Comparison of ENCODE assay signal across 1 cellular context in genomic region chr14:32277998-32278397, GRCh38.
TF ChIP-seq lines count a peak whose summit lies in the region.

No MANE protein-coding gene starts in this region.

TF ChIP-seq in HepG2, 621 proteins besides CTCF, POLR2A, EP300 and RAD21 (continued from another document):
- no peak for TF ChIP-seq ZNF432 (CRISPR knock-in tag; IDR thresholded peaks at IDR 0.05; ENCODE audit: borderline replicate concordance)
- TF ChIP-seq ZNF883 (CRISPR knock-in tag; IDR thresholded peaks at IDR 0.05; ENCODE audit: not compliant biosample characterization) = no peak
- TF ChIP-seq ARNT (IDR thresholded peaks at IDR 0.05) = no peak
- peak; percentile 87 for TF ChIP-seq TCF7 (IDR thresholded peaks at IDR 0.05; ENCODE audit: low read depth)
- TF ChIP-seq ZBTB21 (CRISPR knock-in tag; IDR thresholded peaks at IDR 0.05) = no peak
- TF ChIP-seq ZNF225 (CRISPR knock-in tag; IDR thresholded peaks at IDR 0.05) = no peak
- no peak for TF ChIP-seq MEF2D (CRISPR knock-in tag; IDR thresholded peaks at IDR 0.05)
- no peak for TF ChIP-seq TAF15 (IDR thresholded peaks at IDR 0.05; ENCODE audit: low read depth, low read length, poor library complexity, severe bottlenecking)
- TF ChIP-seq BCL6 (CRISPR knock-in tag; IDR thresholded peaks at IDR 0.05) = peak; percentile 49
- TF ChIP-seq CENPT (CRISPR knock-in tag; IDR thresholded peaks at IDR 0.05; ENCODE audit: low read depth) = no peak
- TF ChIP-seq ZNF296 (CRISPR knock-in tag; conservative IDR thresholded peaks at IDR 0.05) = no peak
- no peak for TF ChIP-seq SOX13 (IDR thresholded peaks at IDR 0.05)
- TF ChIP-seq SOX13 (CRISPR knock-in tag; conservative IDR thresholded peaks at IDR 0.05 in 1 of 2, IDR thresholded peaks at IDR 0.05 in 1 of 2) = peak in 1 of 2 experiments; percentile 88; a peak in 2 of 4 replicates
- TF ChIP-seq ZNF34 (CRISPR knock-in tag; IDR thresholded peaks at IDR 0.05; ENCODE audit: borderline replicate concordance) = no peak
- no peak for TF ChIP-seq ZNF564 (CRISPR knock-in tag; IDR thresholded peaks at IDR 0.05)
- TF ChIP-seq PRPF4 (IDR thresholded peaks at IDR 0.05; ENCODE audit: low read depth, low read length, poor library complexity, severe bottlenecking) = no peak
- TF ChIP-seq NCOA2 (CRISPR knock-in tag; IDR thresholded peaks at IDR 0.05) = peak; percentile 65
- no peak for TF ChIP-seq ZNF431 (CRISPR knock-in tag; IDR thresholded peaks at IDR 0.05; ENCODE audit: borderline replicate concordance, low read depth)
- TF ChIP-seq KDM6A (CRISPR knock-in tag; IDR thresholded peaks at IDR 0.05; ENCODE audit: low read depth) = no peak
- no peak for TF ChIP-seq FUBP1 (CRISPR knock-in tag; IDR thresholded peaks at IDR 0.05; ENCODE audit: borderline replicate concordance)
- no peak for TF ChIP-seq TERF1 (CRISPR knock-in tag; IDR thresholded peaks at IDR 0.05)
- TF ChIP-seq ZNF652 (CRISPR knock-in tag; IDR thresholded peaks at IDR 0.05; ENCODE audit: borderline replicate concordance, low read depth) = no peak
- TF ChIP-seq ATF7 (IDR thresholded peaks at IDR 0.05) = no peak
- no peak for TF ChIP-seq ATF7 (CRISPR knock-in tag; IDR thresholded peaks at IDR 0.05)
- TF ChIP-seq SRSF9 (IDR thresholded peaks at IDR 0.05; ENCODE audit: borderline replicate concordance, insufficient read depth, low read depth, low read length, poor library complexity, severe bottlenecking) = no peak
- TF ChIP-seq MATR3 (CRISPR knock-in tag; IDR thresholded peaks at IDR 0.05) = no peak
- no peak for TF ChIP-seq HOMEZ (CRISPR knock-in tag; IDR thresholded peaks at IDR 0.05; ENCODE audit: low read depth)
- no peak for TF ChIP-seq MAZ (IDR thresholded peaks at IDR 0.05; ENCODE audit: borderline replicate concordance, low read depth, low read length)
- no peak for TF ChIP-seq MAZ (CRISPR knock-in tag; IDR thresholded peaks at IDR 0.05; ENCODE audit: low read depth)
- no peak for TF ChIP-seq MBNL3 (CRISPR knock-in tag; conservative IDR thresholded peaks at IDR 0.05)
